27 cellular contexts compared by ENCODE assay signal in the genomic region with DNA sequence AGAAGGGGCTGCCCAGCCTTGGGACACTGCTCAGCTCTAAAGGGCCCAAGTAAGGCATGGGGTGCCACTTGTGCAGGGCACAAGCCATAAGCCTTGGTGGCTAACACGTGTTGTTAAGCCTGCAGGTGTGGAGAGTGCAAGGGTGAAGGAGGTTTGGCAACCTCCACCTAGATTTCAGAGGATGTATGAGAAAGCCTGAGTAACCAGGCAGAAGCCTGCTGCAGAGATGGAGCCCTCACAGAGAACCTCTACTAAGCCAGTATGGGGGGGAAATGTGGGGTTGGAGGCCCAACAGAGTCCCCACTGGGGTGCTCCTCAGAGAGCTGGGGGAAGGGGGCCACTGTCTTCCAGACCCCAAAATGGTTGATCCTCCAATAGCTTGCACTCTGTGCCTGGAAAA.
"Had no signal": no experiment of that assay in that cellular context is flagged by ENCODE, and none has a peak within 500 bp of the region (broad histone marks: within the 10 kb centered on the region; RNA-seq: fewer than 3 reads in every experiment).

No MANE protein-coding gene starts in this region.

- ATAC-seq: activated CD4-positive, CD25-positive, alpha-beta regulatory T cell treated with anti-CD3 and anti-CD28 coated beads, Interleukin-2, amount 50 U/mL, for 24 hours; effector memory CD8-positive, alpha-beta T cell; esophagus mucosa; left lobe of liver; lower lobe of right lung; stimulated activated naive CD8-positive, alpha-beta T cell treated with anti-CD3 and anti-CD28 coated beads, Interleukin-15, Interleukin-2, amounts not matched to agents 100 U/mL and 50 U/mL, for 24 hours; upper lobe of right lung had no signal

- DNase-seq: activated CD4-positive, alpha-beta memory T cell treated with anti-CD3 and anti-CD28 coated beads, Interleukin-2, amount 10 ng/mL, durations not matched to agents 7 days and 5 days; activated CD4-positive, alpha-beta T cell treated with anti-CD3 and anti-CD28 coated beads, Interleukin-2, amount 10 ng/mL, durations not matched to agents 24 days and 14 days; activated gamma-delta T cell; amniotic stem cell; colonic mucosa; dorsolateral prefrontal cortex; effector memory CD8-positive, alpha-beta T cell; foreskin melanocyte; lower lobe of right lung; naive thymus-derived CD8-positive, alpha-beta T cell; ovary; stimulated activated CD4-positive, alpha-beta T cell treated with anti-CD3 and anti-CD28 coated beads, Interleukin-12 subunit alpha, Interleukin-12 subunit beta, amount 100 ng/mL, for 4 hours; stimulated activated CD4-positive, alpha-beta T cell treated with anti-CD3 and anti-CD28 coated beads, Interleukin-4, amount 100 ng/mL, for 4 hours; stimulated activated naive CD8-positive, alpha-beta T cell treated with anti-CD3 and anti-CD28 coated beads, Interleukin-15, Interleukin-2, amounts not matched to agents 100 U/mL and 50 U/mL, for 24 hours; T-helper 2 cell; thyroid gland; upper lobe of right lung had no signal

- H3K9me3 ChIP-seq: colonic mucosa, lower lobe of right lung, neutrophil, prostate gland, thyroid gland, upper lobe of right lung had no signal

- H3K27ac ChIP-seq: breast epithelium, colonic mucosa, dorsolateral prefrontal cortex, lower lobe of right lung, neutrophil, ovary, prostate gland, thyroid gland, upper lobe of right lung, VCaP had no signal

- FAIRE-seq: endothelial cell of umbilical vein had no signal

- H3K27me3 Mint-ChIP-seq: activated CD4-positive, alpha-beta memory T cell treated with anti-CD3 and anti-CD28 coated beads, Interleukin-2, amount 10 ng/mL, durations not matched to agents 7 days and 5 days; activated CD4-positive, alpha-beta T cell treated with anti-CD3 and anti-CD28 coated beads, Interleukin-2, amount 10 ng/mL, durations not matched to agents 24 days and 14 days; activated naive CD4-positive, alpha-beta T cell treated with anti-CD3 and anti-CD28 coated beads, Interleukin-2, amount 50 U/mL, for 24 hours; effector memory CD8-positive, alpha-beta T cell; naive thymus-derived CD8-positive, alpha-beta T cell had no signal

- H3K27ac Mint-ChIP-seq: activated CD4-positive, alpha-beta memory T cell treated with anti-CD3 and anti-CD28 coated beads, Interleukin-2, amount 10 ng/mL, durations not matched to agents 7 days and 5 days; activated CD4-positive, alpha-beta T cell treated with anti-CD3 and anti-CD28 coated beads, Interleukin-2, amount 10 ng/mL, durations not matched to agents 24 days and 14 days; activated naive CD4-positive, alpha-beta T cell treated with anti-CD3 and anti-CD28 coated beads, Interleukin-2, amount 50 U/mL, for 24 hours; activated T-helper 1 cell treated with anti-CD3 and anti-CD28 coated beads, Interleukin-12 subunit alpha, Interleukin-12 subunit beta, Interleukin-2, Interleukin-4 antibody, amounts not matched to agents 30 ng/mL and 10 ng/mL and 1 ng/mL, durations not matched to agents 14 hours and 24 hours and 36 hours had no signal

- H3K36me3 ChIP-seq: colonic mucosa, ovary, prostate gland had no signal

- H3K4me3 ChIP-seq: breast epithelium, colonic mucosa, dorsolateral prefrontal cortex, lower lobe of right lung, ovary, prostate gland, thyroid gland, upper lobe of right lung had no signal

- H3K4me1 ChIP-seq: breast epithelium, colonic mucosa, lower lobe of right lung, prostate gland, thyroid gland, upper lobe of right lung had no signal

- H3K4me3 Mint-ChIP-seq: activated CD4-positive, alpha-beta memory T cell treated with anti-CD3 and anti-CD28 coated beads, Interleukin-2, amount 10 ng/mL, durations not matched to agents 7 days and 5 days; activated CD4-positive, alpha-beta T cell treated with anti-CD3 and anti-CD28 coated beads, Interleukin-2, amount 10 ng/mL, durations not matched to agents 24 days and 14 days; activated T-helper 1 cell treated with anti-CD3 and anti-CD28 coated beads, Interleukin-12 subunit alpha, Interleukin-12 subunit beta, Interleukin-2, Interleukin-4 antibody, amounts not matched to agents 30 ng/mL and 10 ng/mL and 1 ng/mL, durations not matched to agents 14 hours and 24 hours and 36 hours; effector memory CD8-positive, alpha-beta T cell had no signal

- H3K27me3 ChIP-seq: breast epithelium, colonic mucosa, dorsolateral prefrontal cortex, neutrophil, ovary, thyroid gland, upper lobe of right lung had no signal

- H3K4me1 Mint-ChIP-seq: activated CD4-positive, alpha-beta memory T cell treated with anti-CD3 and anti-CD28 coated beads, Interleukin-2, amount 10 ng/mL, durations not matched to agents 7 days and 5 days; activated CD4-positive, alpha-beta T cell treated with anti-CD3 and anti-CD28 coated beads, Interleukin-2, amount 10 ng/mL, durations not matched to agents 24 days and 14 days had no signal
